1 cellular context compared by ENCODE assay signal in genomic region chr2:15119722-15120175, GRCh38.
TF ChIP-seq lines count a peak whose summit lies in the region.

No MANE protein-coding gene starts in this region.

TF ChIP-seq in GM12878, 131 proteins besides CTCF, POLR2A, EP300 and RAD21 (continued from another document):
- TF ChIP-seq ZNF687 (IDR thresholded peaks at IDR 0.05): no peak
